23 cellular contexts compared by ENCODE assay signal in genomic region chr16:7629571-7629970, GRCh38.
DNase-seq lines count a peak whose midpoint lies in the region; TF ChIP-seq lines count a peak whose summit lies in the region.
"Had no signal": no experiment of that assay in that cellular context is flagged by ENCODE, and none has a peak within 500 bp of the region (broad histone marks: within the 10 kb centered on the region; RNA-seq: fewer than 3 reads in every experiment).

No MANE protein-coding gene starts in this region.

- no peak overlapping the region for H3K23ac ChIP-seq in trophoblast cell (ENCODE audit: low read length)

- no peaks in the 10 kb centered on the region for H3K36me3 ChIP-seq in trophoblast cell (ENCODE audit: control insufficient read depth in 1 of 2, insufficient read depth in 2 of 2, low read length in 2 of 2)
- no peaks in the 10 kb centered on the region for H3K36me3 ChIP-seq in MG63
- H3K36me3 ChIP-seq in colonic mucosa = no peaks in the 10 kb centered on the region
- H3K36me3 ChIP-seq: BE2C, BLaER1 had no signal

- H3K9ac ChIP-seq in trophoblast cell (ENCODE audit: low read length) (no peak overlapping the region), colonic mucosa (ENCODE audit: low read depth in 2 of 2, low read length in 2 of 2) (no peak overlapping the region)
- H3K9ac ChIP-seq: BLaER1 had no signal

- no peak overlapping the region for H4K12ac ChIP-seq in trophoblast cell (ENCODE audit: low read depth, low read length)

- intact Hi-C loops in head of caudate nucleus (cut with DNase I) (no loop called here), colonic mucosa (cut with DNase I) (no loop called here)
- intact Hi-C loops in activated T-helper 1 cell treated with anti-CD3 and anti-CD28 coated beads, Interleukin-12 subunit alpha, Interleukin-12 subunit beta, Interleukin-2, Interleukin-4 antibody, amounts not matched to agents 30 ng/mL and 10 ng/mL and 1 ng/mL, durations not matched to agents 14 hours and 24 hours and 36 hours (cut with micrococcal nuclease) = no loop called here

- no peaks in the 10 kb centered on the region for H3K9me3 ChIP-seq in trophoblast cell (ENCODE audit: insufficient read depth, low read depth, low read length)
- H3K9me3 ChIP-seq in MG63 = no peaks in the 10 kb centered on the region
- no peaks in the 10 kb centered on the region for H3K9me3 ChIP-seq in colonic mucosa
- H3K9me3 ChIP-seq: BE2C, BLaER1 had no signal

- H3K4me1 Mint-ChIP-seq in activated T-helper 1 cell treated with anti-CD3 and anti-CD28 coated beads, Interleukin-12 subunit alpha, Interleukin-12 subunit beta, Interleukin-2, Interleukin-4 antibody, amounts not matched to agents 30 ng/mL and 10 ng/mL and 1 ng/mL, durations not matched to agents 14 hours and 24 hours and 36 hours (ENCODE audit: low read depth) = no peaks in the 10 kb centered on the region
- H3K4me1 Mint-ChIP-seq: CD14-positive monocyte; CD4-positive, CD25-positive, alpha-beta regulatory T cell; CD8-positive, alpha-beta memory T cell had no signal

- H3K36me3 Mint-ChIP-seq in activated T-helper 1 cell treated with anti-CD3 and anti-CD28 coated beads, Interleukin-12 subunit alpha, Interleukin-12 subunit beta, Interleukin-2, Interleukin-4 antibody, amounts not matched to agents 30 ng/mL and 10 ng/mL and 1 ng/mL, durations not matched to agents 14 hours and 24 hours and 36 hours (ENCODE audit: low read depth) = no peaks in the 10 kb centered on the region
- H3K36me3 Mint-ChIP-seq: CD14-positive monocyte; CD4-positive, alpha-beta memory T cell; CD4-positive, CD25-positive, alpha-beta regulatory T cell; CD8-positive, alpha-beta memory T cell had no signal

- no peak overlapping the region for H3K4me3 Mint-ChIP-seq in activated T-helper 1 cell treated with anti-CD3 and anti-CD28 coated beads, Interleukin-12 subunit alpha, Interleukin-12 subunit beta, Interleukin-2, Interleukin-4 antibody, amounts not matched to agents 30 ng/mL and 10 ng/mL and 1 ng/mL, durations not matched to agents 14 hours and 24 hours and 36 hours
- H3K4me3 Mint-ChIP-seq: CD14-positive monocyte; CD4-positive, alpha-beta memory T cell; CD4-positive, CD25-positive, alpha-beta regulatory T cell; CD8-positive, alpha-beta memory T cell had no signal

- H2BK5ac ChIP-seq in trophoblast cell (ENCODE audit: low read depth, low read length, poor library complexity) = no peak overlapping the region

- peaks cover 48% of the 10 kb centered on the region for H3K9me3 Mint-ChIP-seq in activated T-helper 1 cell treated with anti-CD3 and anti-CD28 coated beads, Interleukin-12 subunit alpha, Interleukin-12 subunit beta, Interleukin-2, Interleukin-4 antibody, amounts not matched to agents 30 ng/mL and 10 ng/mL and 1 ng/mL, durations not matched to agents 14 hours and 24 hours and 36 hours

- H3K27ac ChIP-seq in trophoblast cell (ENCODE audit: low read depth, low read length) = peak overlapping the region; percentile 51
- no peak overlapping the region for H3K27ac ChIP-seq in colonic mucosa
- H3K27ac ChIP-seq: BLaER1 had no signal

- no peak overlapping the region for H4K8ac ChIP-seq in trophoblast cell (ENCODE audit: low read depth, low read length)

- H3K18ac ChIP-seq in trophoblast cell (ENCODE audit: low read length) = no peak overlapping the region

- H2BK12ac ChIP-seq in trophoblast cell (ENCODE audit: low read length) = no peak overlapping the region

- H3K79me1 ChIP-seq in trophoblast cell (ENCODE audit: low read length) = peaks cover 4% of the 10 kb centered on the region

- H3K4ac ChIP-seq in trophoblast cell (ENCODE audit: low read depth, low read length) = no peak overlapping the region

- H2AK5ac ChIP-seq in trophoblast cell (ENCODE audit: low read length) = no peak overlapping the region

- peak overlapping the region; percentile 42 for H4K91ac ChIP-seq in trophoblast cell (ENCODE audit: low read depth, low read length)

- DNase-seq in head of caudate nucleus = peak in 40 of 42 donors; percentile 5 to 86 (median 56)
- DNase-seq in trophoblast cell = no peak
- no peak for DNase-seq in MG63
- DNase-seq in colonic mucosa = no peak
- DNase-seq in activated T-helper 1 cell treated with anti-CD3 and anti-CD28 coated beads, Interleukin-12 subunit alpha, Interleukin-12 subunit beta, Interleukin-2, Interleukin-4 antibody, amounts not matched to agents 30 ng/mL and 10 ng/mL and 1 ng/mL, durations not matched to agents 14 hours and 24 hours and 36 hours (ENCODE audit: low spot score) = no peak
- DNase-seq: 8988T; ACHN; BE2C; C1 segment of cervical spinal cord; CD4-positive, alpha-beta memory T cell; CD4-positive, CD25-positive, alpha-beta regulatory T cell; CD8-positive, alpha-beta memory T cell; COR-L47; DMS 273 treated with DMSO at 0.1 percent for 48 hours; DMS153; DMS53; DMS79; DND-41; EL; GDM1 had no signal

- no CpG with 5 or more reads among the region's 5 CpGs for WGBS in trophoblast cell (ENCODE audit: extremely low coverage, insufficient coverage, insufficient read length)

- TF ChIP-seq CTCF in colonic mucosa (IDR thresholded peaks at IDR 0.05) = no peak

- no peak overlapping the region for H3K14ac ChIP-seq in trophoblast cell (ENCODE audit: low read length)

- H3K27ac Mint-ChIP-seq in activated T-helper 1 cell treated with anti-CD3 and anti-CD28 coated beads, Interleukin-12 subunit alpha, Interleukin-12 subunit beta, Interleukin-2, Interleukin-4 antibody, amounts not matched to agents 30 ng/mL and 10 ng/mL and 1 ng/mL, durations not matched to agents 14 hours and 24 hours and 36 hours = no peak overlapping the region
- H3K27ac Mint-ChIP-seq: CD14-positive monocyte; CD4-positive, alpha-beta memory T cell; CD4-positive, CD25-positive, alpha-beta regulatory T cell; CD8-positive, alpha-beta memory T cell had no signal

- H3K4me2 ChIP-seq in trophoblast cell (ENCODE audit: low read length) = peak overlapping the region; percentile 43
- H3K4me2 ChIP-seq: BLaER1 had no signal

- no peak overlapping the region for H3K4me3 ChIP-seq in trophoblast cell (ENCODE audit: low read depth, low read length)
- no peak overlapping the region for H3K4me3 ChIP-seq in MG63
- no peak overlapping the region for H3K4me3 ChIP-seq in colonic mucosa
- H3K4me3 ChIP-seq: BLaER1, GM12878 had no signal

- no peaks in the 10 kb centered on the region for H3K27me3 Mint-ChIP-seq in activated T-helper 1 cell treated with anti-CD3 and anti-CD28 coated beads, Interleukin-12 subunit alpha, Interleukin-12 subunit beta, Interleukin-2, Interleukin-4 antibody, amounts not matched to agents 30 ng/mL and 10 ng/mL and 1 ng/mL, durations not matched to agents 14 hours and 24 hours and 36 hours (ENCODE audit: insufficient read depth)
- H3K27me3 Mint-ChIP-seq: CD4-positive, alpha-beta memory T cell; CD4-positive, CD25-positive, alpha-beta regulatory T cell; CD8-positive, alpha-beta memory T cell had no signal

- H2AFZ ChIP-seq in trophoblast cell (ENCODE audit: insufficient read depth, low read length, poor library complexity) = no peak overlapping the region

- no peaks in the 10 kb centered on the region for H3K27me3 ChIP-seq in trophoblast cell (ENCODE audit: insufficient read depth, low read length)
- no peaks in the 10 kb centered on the region for H3K27me3 ChIP-seq in MG63
- no peaks in the 10 kb centered on the region for H3K27me3 ChIP-seq in colonic mucosa
- H3K27me3 ChIP-seq: BE2C, BLaER1 had no signal

- peaks cover 5 to 16% of the 10 kb centered on the region in 2 experiments for H3K4me1 ChIP-seq in trophoblast cell (ENCODE audit: control insufficient read depth in 1 of 2, insufficient read depth in 2 of 2, low read length in 2 of 2)
- no peaks in the 10 kb centered on the region for H3K4me1 ChIP-seq in colonic mucosa
- H3K4me1 ChIP-seq: BE2C, BLaER1 had no signal

- H3K79me2 ChIP-seq in trophoblast cell (ENCODE audit: control insufficient read depth, insufficient read depth, low read length, poor library complexity) = no peaks in the 10 kb centered on the region

- no peak overlapping the region for H2BK120ac ChIP-seq in trophoblast cell (ENCODE audit: insufficient read depth, low read length, poor library complexity)

Comparison
In these comparisons a context has a peak if more than half of its experiments do, and no peak if none do; other contexts are left out.
1. DNase-seq: peak in head of caudate nucleus (40 of 42); none in trophoblast cell (0 of 2), MG63 (single experiment), colonic mucosa (single experiment) and activated T-helper 1 cell treated with anti-CD3 and anti-CD28 coated beads, Interleukin-12 subunit alpha, Interleukin-12 subunit beta, Interleukin-2, Interleukin-4 antibody, amounts not matched to agents 30 ng/mL and 10 ng/mL and 1 ng/mL, durations not matched to agents 14 hours and 24 hours and 36 hours (single experiment).